In the genomic region with DNA sequence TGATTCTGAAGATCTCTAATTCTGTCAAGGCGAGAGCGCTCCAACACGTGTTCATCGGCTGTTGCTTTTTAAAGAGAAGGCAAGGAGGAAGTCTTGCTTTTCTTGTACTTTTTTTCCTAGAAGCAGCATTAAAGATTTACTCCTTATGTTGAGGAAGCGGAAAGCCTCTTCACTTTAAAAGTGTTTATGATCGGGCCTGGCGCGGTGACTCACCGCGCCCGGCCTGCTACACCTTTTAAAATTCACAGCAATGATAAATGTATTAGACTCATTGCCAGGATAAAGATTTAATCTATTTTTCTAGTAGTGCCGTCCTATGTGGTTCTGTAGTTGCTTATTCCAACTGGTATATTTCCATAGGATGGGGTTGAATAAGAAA, we compare ENCODE assay signal across 8 cellular contexts. TPM values are rescaled to one million over a fixed set of nuclear protein-coding genes. Genes with fewer than 3 reads are reported as not detected.
DNase-seq lines count a peak whose midpoint lies in the region; ATAC-seq, FAIRE-seq and TF ChIP-seq lines count a peak whose summit lies in the region.

No MANE protein-coding gene starts in this region.

- DNase-seq in DND-41: no peak
- no peak for DNase-seq in NT2/D1 (ENCODE audit: low read depth, low spot score)
- no peak for DNase-seq in caudate nucleus (lab: John Stamatoyannopoulos, UW)
- DNase-seq in naive B cell: no peak
- DNase-seq in NCI-H2107 (lab: John Stamatoyannopoulos, UW): no peak
- DNase-seq in HTR-8/SVneo (ENCODE audit: insufficient read length, low spot score): no peak

- H3K4me3 Mint-ChIP-seq in naive B cell: peak overlapping the region; percentile 90 to 99 (median 98)

- TF ChIP-seq CTCF in DND-41 (IDR thresholded peaks at IDR 0.05; ENCODE audit: borderline replicate concordance, extremely low read depth, low read length, poor library complexity, severe bottlenecking): no peak

- peaks cover 61% of the 10 kb centered on the region for H3K79me2 ChIP-seq in DND-41 (ENCODE audit: insufficient read depth, low read length)

- peak overlapping the region; percentile 74 for H3K9ac ChIP-seq in DND-41 (ENCODE audit: low read depth, low read length)
- H3K9ac ChIP-seq in NT2/D1 (ENCODE audit: insufficient read length, low read depth): peak overlapping the region; percentile 96

- H3K36me3 ChIP-seq in DND-41 (ENCODE audit: insufficient read depth, low read length) (peaks cover 8% of the 10 kb centered on the region), NT2/D1 (ENCODE audit: insufficient read depth, insufficient read length, low read length) (peaks cover 43% of the 10 kb centered on the region)

- H3K4me1 Mint-ChIP-seq in naive B cell: peaks cover 23 to 54% (median 49%) of the 10 kb centered on the region in 3 donors

- H3K27me3 Mint-ChIP-seq in naive B cell: no peaks in the 10 kb centered on the region

- H2AFZ ChIP-seq in DND-41 (ENCODE audit: low read depth, low read length): peak overlapping the region; percentile 96

- ATAC-seq in DND-41 (ENCODE audit: insufficient read depth, low read depth): no peak
- ATAC-seq in naive B cell (ENCODE audit: low read depth in 2 of 2): no peak
- ATAC-seq in HG03196 (IDR thresholded peaks at IDR 0.05; ENCODE audit: unreplicated experiment): no peak
- ATAC-seq in HG03521 (IDR thresholded peaks at IDR 0.05; ENCODE audit: unreplicated experiment): no peak

- H3K9me3 Mint-ChIP-seq in naive B cell: no peaks in the 10 kb centered on the region

- H3K27me3 ChIP-seq in DND-41 (ENCODE audit: insufficient read depth, low read length, poor library complexity) (no peaks in the 10 kb centered on the region), NT2/D1 (ENCODE audit: insufficient read depth, insufficient read length) (no peaks in the 10 kb centered on the region)

- peaks cover 8 to 11% of the 10 kb centered on the region in 2 donors for H3K36me3 Mint-ChIP-seq in naive B cell

- H3K27ac ChIP-seq in DND-41 (ENCODE audit: low read length): peak overlapping the region; percentile 89
- peak overlapping the region; percentile 91 for H3K27ac ChIP-seq in caudate nucleus (ENCODE audit: low read depth, low read length)

- no peak for FAIRE-seq in HTR-8/SVneo (lab: Jason Lieb, UNC)

- peak overlapping the region; percentile 100 for H3K27ac Mint-ChIP-seq in naive B cell

- H4K20me1 ChIP-seq in DND-41 (ENCODE audit: insufficient read depth, low read length): peaks cover 33% of the 10 kb centered on the region

- peak overlapping the region; percentile 70 for H3K4me2 ChIP-seq in DND-41 (ENCODE audit: insufficient read depth, low read length)

- H3K4me3 ChIP-seq in DND-41 (ENCODE audit: low read depth in 1 of 2, low read length in 2 of 2) (peak overlapping the region; percentile 83 to 87), NT2/D1 (ENCODE audit: insufficient read length, low read depth) (peak overlapping the region; percentile 95)

- H3K4me1 ChIP-seq in DND-41 (ENCODE audit: insufficient read depth, low read length) (peaks cover 48% of the 10 kb centered on the region), NT2/D1 (ENCODE audit: insufficient read depth, insufficient read length) (no peaks in the 10 kb centered on the region)

- no peaks in the 10 kb centered on the region for H3K9me3 ChIP-seq in DND-41 (ENCODE audit: insufficient read depth, low read length, severe bottlenecking)
- H3K9me3 ChIP-seq in NT2/D1 (ENCODE audit: insufficient read depth, low read length): no peaks in the 10 kb centered on the region

RNA-seq across cellular contexts. Expression of a gene that starts 0.8 kb away (rescaled TPM):
- 100 to 1,000 TPM; 106 to 153 (median 133) TPM for polyA plus RNA-seq in naive B cell (ENCODE audit: low read depth in 6 of 6)

RNA-seq across cellular contexts. Expression of a gene that starts 41.9 kb away (rescaled TPM):
- polyA plus RNA-seq in naive B cell (ENCODE audit: low read depth in 6 of 6): 10 to 100 TPM in 5 of 6 donors, 1 to 10 TPM in 1; 9.5 to 16.1 (median 12.5) TPM

RNA-seq across cellular contexts. Expression of a gene that starts 53.8 kb away (rescaled TPM):
- polyA plus RNA-seq in naive B cell (ENCODE audit: low read depth in 6 of 6): under 1 TPM in 2 of 6 donors, not detected in 4; 0.11 to 0.71 TPM
